Comparison of ENCODE assay signal across 11 cellular contexts in genomic region chr1:238061967-238062613, GRCh38.
DNase-seq lines count a peak whose midpoint lies in the region; ATAC-seq, FAIRE-seq and TF ChIP-seq lines count a peak whose summit lies in the region.
"Had no signal": no experiment of that assay in that cellular context is flagged by ENCODE, and none has a peak within 500 bp of the region (broad histone marks: within the 10 kb centered on the region; RNA-seq: fewer than 3 reads in every experiment).

No MANE protein-coding gene starts in this region.

- H2AFZ ChIP-seq in astrocyte (ENCODE audit: low read depth, low read length): peak overlapping the region; percentile 47

- H3K27ac Mint-ChIP-seq in astrocyte (ENCODE audit: unreplicated experiment): peak overlapping the region; percentile 99

- no peaks in the 10 kb centered on the region for H3K79me2 ChIP-seq in astrocyte (ENCODE audit: insufficient read depth, low read length)

- H3K27ac ChIP-seq in astrocyte (ENCODE audit: low read depth, low read length) (peak overlapping the region; percentile 52), upper lobe of right lung (no peak overlapping the region)
- H3K27ac ChIP-seq: SJSA1 had no signal

- H3K27me3 Mint-ChIP-seq in astrocyte (ENCODE audit: low read depth, unreplicated experiment): no peaks in the 10 kb centered on the region

- H3K4me1 ChIP-seq in astrocyte (ENCODE audit: insufficient read depth, low read length): peaks cover 23% of the 10 kb centered on the region
- H3K4me1 ChIP-seq in upper lobe of right lung: no peaks in the 10 kb centered on the region
- H3K4me1 ChIP-seq: SJSA1 had no signal

- peak overlapping the region; percentile 77 for H3K4me2 ChIP-seq in astrocyte (ENCODE audit: low read length)

- peaks cover 3% of the 10 kb centered on the region for H3K9me3 ChIP-seq in astrocyte (ENCODE audit: insufficient read depth, low read depth, low read length)
- H3K9me3 ChIP-seq in upper lobe of right lung: peaks cover 3% of the 10 kb centered on the region

- ATAC-seq in GM19438 (IDR thresholded peaks at IDR 0.05; ENCODE audit: low read depth, unreplicated experiment) (peak; percentile 49), HG03342 (IDR thresholded peaks at IDR 0.05; ENCODE audit: unreplicated experiment) (peak; percentile 68), upper lobe of right lung (no peak), HG02571 (IDR thresholded peaks at IDR 0.05; ENCODE audit: unreplicated experiment) (no peak)

- H3K36me3 Mint-ChIP-seq in astrocyte (ENCODE audit: low read depth, unreplicated experiment): no peaks in the 10 kb centered on the region

- TF ChIP-seq CTCF in astrocyte (IDR thresholded peaks at IDR 0.05; ENCODE audit: insufficient read depth, low read depth, low read length) (no peak), upper lobe of right lung (IDR thresholded peaks at IDR 0.05) (no peak)

- no peaks in the 10 kb centered on the region for H3K27me3 ChIP-seq in astrocyte (ENCODE audit: insufficient read depth, low read length)
- H3K27me3 ChIP-seq in upper lobe of right lung: no peaks in the 10 kb centered on the region
- H3K27me3 ChIP-seq: SJSA1 had no signal

- H3K36me3 ChIP-seq in astrocyte (ENCODE audit: insufficient read depth, low read length): no peaks in the 10 kb centered on the region
- H3K36me3 ChIP-seq in upper lobe of right lung: no peaks in the 10 kb centered on the region
- H3K36me3 ChIP-seq: SJSA1 had no signal

- intact Hi-C loops in upper lobe of right lung (cut with DNase I): no loop called here

- no peak for TF ChIP-seq POLR2A in GM12891 (IDR thresholded peaks at IDR 0.05; ENCODE audit: low read depth, low read length)

- peak overlapping the region; percentile 30 for H3K4me3 ChIP-seq in astrocyte (ENCODE audit: insufficient read depth, low read depth, low read length)
- no peak overlapping the region for H3K4me3 ChIP-seq in skeletal muscle cell (ENCODE audit: low read depth, low read length)
- no peak overlapping the region for H3K4me3 ChIP-seq in upper lobe of right lung
- H3K4me3 ChIP-seq: SJSA1 had no signal

- H3K4me1 Mint-ChIP-seq in astrocyte (ENCODE audit: low read depth, unreplicated experiment): peaks cover 47% of the 10 kb centered on the region

- peak overlapping the region; percentile 35 for H3K4me3 Mint-ChIP-seq in astrocyte (ENCODE audit: unreplicated experiment)

- DNase-seq in astrocyte (ENCODE audit: low read depth): peak; percentile 81
- DNase-seq in skeletal muscle cell (ENCODE audit: low read depth): peak; percentile 77
- DNase-seq in GM12891 (ENCODE audit: insufficient read length, low spot score): no peak
- no peak for DNase-seq in upper lobe of right lung
- DNase-seq in NOMO-1 treated with DMSO at 0.1 percent for 48 hours (lab: John Stamatoyannopoulos, UW; ENCODE audit: unreplicated experiment): no peak
- DNase-seq: central memory CD4-positive, alpha-beta T cell; NCI-H1105 treated with DMSO at 0.1 percent for 48 hours had no signal

- FAIRE-seq in astrocyte (lab: Jason Lieb, UNC) (no peak), GM12891 (lab: Jason Lieb, UNC) (no peak)

- peak overlapping the region; percentile 27 for H3K9ac ChIP-seq in astrocyte (ENCODE audit: low read length)

- H4K20me1 ChIP-seq in astrocyte (ENCODE audit: insufficient read depth, low read length): no peaks in the 10 kb centered on the region

- peaks cover 9% of the 10 kb centered on the region for H3K9me3 Mint-ChIP-seq in astrocyte (ENCODE audit: unreplicated experiment)

TF ChIP-seq in GM12891, 5 proteins besides CTCF, POLR2A, EP300 and RAD21:
- TF ChIP-seq SPI1 (IDR thresholded peaks at IDR 0.05; ENCODE audit: low read depth, low read length): no peak
- no peak for TF ChIP-seq PAX5 (IDR thresholded peaks at IDR 0.05; ENCODE audit: insufficient read depth, low read length, severe bottlenecking)
- no peak for TF ChIP-seq POLR2AphosphoS5 (IDR thresholded peaks at IDR 0.05; ENCODE audit: low read depth, low read length)
- TF ChIP-seq TAF1 (IDR thresholded peaks at IDR 0.05; ENCODE audit: low read depth, low read length): no peak
- no peak for TF ChIP-seq POU2F2 (IDR thresholded peaks at IDR 0.05; ENCODE audit: low read depth, low read length)

Comparison
In these comparisons a context has a peak if more than half of its experiments do, and no peak if none do; other contexts are left out.
1. ATAC-seq: peak in GM19438 (single experiment) and HG03342 (single experiment); none in upper lobe of right lung (single experiment) and HG02571 (single experiment).
2. DNase-seq: peak in astrocyte (single experiment) and skeletal muscle cell (single experiment); none in GM12891 (single experiment), upper lobe of right lung (single experiment) and NOMO-1 treated with DMSO at 0.1 percent for 48 hours (single experiment).